In the genomic region with DNA sequence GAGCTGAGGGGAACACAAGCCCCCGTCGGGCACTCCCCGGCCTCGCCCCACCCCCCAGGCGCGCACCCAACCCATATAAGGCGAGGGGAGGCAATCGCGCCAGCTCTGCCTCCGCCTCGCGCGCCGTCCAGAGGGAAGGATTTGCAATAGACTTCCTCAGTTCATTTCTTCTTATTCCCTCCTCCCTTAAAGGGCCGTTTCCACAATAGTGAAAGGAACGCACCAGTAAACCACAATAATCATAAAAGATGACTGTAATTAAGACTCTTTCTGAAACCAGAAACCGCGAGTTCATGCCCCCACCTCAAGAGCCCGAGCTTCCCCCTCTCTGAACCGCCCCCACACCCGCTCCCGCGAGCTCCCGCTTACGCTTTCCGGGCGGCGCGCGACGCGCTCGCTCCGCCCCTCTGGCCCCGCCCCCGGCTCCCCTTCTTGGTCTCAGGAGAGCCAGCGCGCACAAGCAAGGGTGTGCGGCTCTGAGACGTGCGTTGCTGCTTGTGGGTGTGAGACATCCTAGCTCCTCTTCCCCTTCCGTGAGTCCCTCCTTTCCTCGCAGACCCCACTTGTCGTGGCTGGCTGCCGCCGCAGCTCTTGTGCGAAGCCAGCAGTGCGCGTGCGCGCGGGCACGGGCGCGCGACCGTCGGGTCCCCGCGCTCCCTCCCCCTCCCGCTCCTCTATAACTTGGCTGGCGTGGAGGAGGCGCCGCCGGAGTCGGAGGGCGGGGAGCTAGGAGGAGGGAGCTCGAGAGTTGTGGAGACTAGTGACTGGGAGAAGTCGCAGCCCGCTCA, we compare ENCODE assay signal across 8 cellular contexts. TPM values are rescaled to one million over a fixed set of nuclear protein-coding genes. Genes with fewer than 3 reads are reported as not detected.
DNase-seq lines count a peak whose midpoint lies in the region; ATAC-seq and TF ChIP-seq lines count a peak whose summit lies in the region.

A gene with protein sequence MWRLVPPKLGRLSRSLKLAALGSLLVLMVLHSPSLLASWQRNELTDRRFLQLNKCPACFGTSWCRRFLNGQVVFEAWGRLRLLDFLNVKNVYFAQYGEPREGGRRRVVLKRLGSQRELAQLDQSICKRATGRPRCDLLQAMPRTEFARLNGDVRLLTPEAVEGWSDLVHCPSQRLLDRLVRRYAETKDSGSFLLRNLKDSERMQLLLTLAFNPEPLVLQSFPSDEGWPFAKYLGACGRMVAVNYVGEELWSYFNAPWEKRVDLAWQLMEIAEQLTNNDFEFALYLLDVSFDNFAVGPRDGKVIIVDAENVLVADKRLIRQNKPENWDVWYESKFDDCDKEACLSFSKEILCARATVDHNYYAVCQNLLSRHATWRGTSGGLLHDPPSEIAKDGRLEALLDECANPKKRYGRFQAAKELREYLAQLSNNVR (plus strand): TSS at position 457 of the 788 bp plus-strand sequence. CDS start 510 bp downstream, outside the sequence.

- peak; percentile 57 for ATAC-seq in GM21723 (IDR thresholded peaks at IDR 0.05; ENCODE audit: unreplicated experiment)

- H3K4me1 ChIP-seq in PC-9 (replicated peaks; ENCODE audit: insufficient read depth): peaks cover 35% of the 10 kb centered on the region

- DNase-seq in DMS53 (lab: John Stamatoyannopoulos, UW): peak; percentile 96
- peak; percentile 96 for DNase-seq in KBM-7
- DNase-seq in PC-9: peak; percentile 83 to 96
- DNase-seq in activated T-cell treated with anti-CD3 and anti-CD28 coated beads, Interleukin-2, amount 50 U/mL, for 1 hour: peak; percentile 96
- peak; percentile 77 for DNase-seq in epithelial cell of proximal tubule (ENCODE audit: low read depth)
- peak; percentile 95 for DNase-seq in mucosa of gallbladder (ENCODE audit: low spot score)
- DNase-seq in stimulated activated CD8-positive, alpha-beta memory T cell treated with anti-CD3 and anti-CD28 coated beads, Interleukin-4, amount 100 ng/mL, for 24 hours (ENCODE audit: low read depth): peak; percentile 93

- H3K4me2 ChIP-seq in PC-9: peak within 1 kb of the TSS; percentile 94

- H4K20me1 ChIP-seq in PC-9 (ENCODE audit: insufficient read depth): no peaks in the 10 kb centered on the region

- in situ Hi-C loops in KBM-7 (cut with MboI; ENCODE audit: low pct_unique_long_range_greater_than_20kb, low sequenced_read_pairs): no loop called here

- no peak for TF ChIP-seq CTCF in PC-9 (conservative IDR thresholded peaks at IDR 0.05)
- TF ChIP-seq CTCF in epithelial cell of proximal tubule (conservative IDR thresholded peaks at IDR 0.05; ENCODE audit: low read depth, low read length): no peak

- H3K27me3 ChIP-seq in PC-9 (ENCODE audit: insufficient read depth, low read depth): no peaks in the 10 kb centered on the region

- CTCF ChIA-PET in PC-9 (lab: Charles Lee): interaction anchor here (0.5 to 0.7 kb wide), 4 partner anchors 76 to 1575 kb away, joined by 3 to 21 read pairs (median 3); no protein-coding TSS in a partner anchor

- H3K27ac ChIP-seq in PC-9: peak within 1 kb of the TSS; percentile 70

- H3K9me3 ChIP-seq in PC-9 (ENCODE audit: insufficient read depth, low read depth): no peaks in the 10 kb centered on the region

- peak within 1 kb of the TSS; percentile 93 for H2AFZ ChIP-seq in PC-9

- no peaks in the 10 kb centered on the region for H3K36me3 ChIP-seq in PC-9 (ENCODE audit: low read depth)

- POLR2A ChIA-PET in PC-9 (lab: Charles Lee; ENCODE audit: unreplicated experiment): interaction anchor here (0.6 to 1.1 kb wide), 33 partner anchors 8 to 1996 kb away, joined by 3 to 16 read pairs (median 4); no protein-coding TSS in a partner anchor

- BruUV-seq in PC-9 (replicated peaks; lab: Mats Ljungman, UMichigan): no TSS peak

- no peaks in the 10 kb centered on the region for H3F3A ChIP-seq in PC-9 (ENCODE audit: insufficient read depth, low read depth)

- intact Hi-C loops in PC-9 (cut with micrococcal nuclease; ENCODE audit: unreplicated experiment): loop anchor here (1.0 to 10.0 kb wide), 6 partner anchors 141 to 1796 kb away; no protein-coding TSS in a partner anchor

- H3K4me3 ChIP-seq in PC-9: peak within 1 kb of the TSS; percentile 90
- H3K4me3 ChIP-seq in epithelial cell of proximal tubule (ENCODE audit: low read depth, low read length): peak within 1 kb of the TSS; percentile 79

- H3K79me2 ChIP-seq in PC-9 (ENCODE audit: low read depth): peaks cover 39% of the 10 kb centered on the region

- H3K9me2 ChIP-seq in PC-9 (ENCODE audit: insufficient read depth): no peaks in the 10 kb centered on the region

RNA-seq across cellular contexts. Expression of the gene that starts here (rescaled TPM):
- 18.7 and 23.6 TPM in 2 replicates for total RNA-seq in PC-9 (2021)
- 12.6 and 17.5 TPM in 2 replicates for total RNA-seq in epithelial cell of proximal tubule
- 44.1 TPM for total RNA-seq in mucosa of gallbladder

Comparison
In these comparisons a context has a peak if more than half of its experiments do, and no peak if none do; other contexts are left out.
1. Peak in every context shown above with its lines: DNase-seq, ATAC-seq, H3K4me3 ChIP-seq and H3K27ac ChIP-seq.